In the genomic region with DNA sequence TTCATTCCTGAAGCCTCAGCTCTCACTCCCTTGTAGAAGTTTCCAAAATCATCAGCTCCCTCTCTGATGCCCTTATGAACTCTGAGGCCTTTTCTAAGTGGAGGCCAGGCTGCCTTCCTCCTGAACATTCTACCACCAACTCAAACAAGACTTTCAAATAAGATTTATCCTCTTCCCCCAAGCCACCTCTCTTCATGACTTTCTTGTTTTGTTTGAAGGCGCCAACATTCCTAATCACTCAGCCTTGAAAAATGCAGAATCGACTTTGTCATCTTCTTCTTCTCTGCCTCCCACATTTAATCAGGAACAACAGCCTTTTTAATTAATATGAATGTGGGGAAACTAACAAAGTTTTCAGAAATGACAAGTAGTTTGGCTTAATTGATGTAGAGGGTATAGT, we compare ENCODE assay signal across 24 cellular contexts.
DNase-seq lines count a peak whose midpoint lies in the region; ATAC-seq and TF ChIP-seq lines count a peak whose summit lies in the region.
"Had no signal": no experiment of that assay in that cellular context is flagged by ENCODE, and none has a peak within 500 bp of the region (broad histone marks: within the 10 kb centered on the region; RNA-seq: fewer than 3 reads in every experiment).

No MANE protein-coding gene starts in this region.

- H3K9me3 Mint-ChIP-seq in HFFc6: no peaks in the 10 kb centered on the region

- no peak for TF ChIP-seq CTCF in AG04449 (IDR thresholded peaks at IDR 0.05; ENCODE audit: insufficient read depth, low read length, missing control alignments)
- no peak for TF ChIP-seq CTCF in HFFc6 (IDR thresholded peaks at IDR 0.05)
- TF ChIP-seq CTCF in cardiac fibroblast (IDR thresholded peaks at IDR 0.05; ENCODE audit: low read depth, low read length): no peak

- ATAC-seq in activated CD4-positive, CD25-positive, alpha-beta regulatory T cell treated with anti-CD3 and anti-CD28 coated beads, Interleukin-2, amount 50 U/mL, for 24 hours: no peak
- ATAC-seq: A549; HCT116; right lobe of liver; stimulated activated naive CD8-positive, alpha-beta T cell treated with anti-CD3 and anti-CD28 coated beads, Interleukin-15, amount 100 ng/mL, for 72 hours; T-helper 17 cell had no signal

- POLR2A ChIA-PET in AG04449 (lab: Yijun Ruan, JAX): interaction anchor here (1.0 to 1.2 kb wide), 2 partner anchors 29 to 85 kb away, joined by 3 to 4 read pairs; no protein-coding TSS in a partner anchor

- H3K4me3 Mint-ChIP-seq in HFFc6: peak overlapping the region; percentile 50
- H3K4me3 Mint-ChIP-seq: activated B cell treated with CpG ODN at 0.5 μM for 24 hours; CD4-positive, alpha-beta memory T cell; stimulated activated naive CD8-positive, alpha-beta T cell treated with anti-CD3 and anti-CD28 coated beads, Interleukin-15, amount 100 ng/mL, for 72 hours; T-helper 17 cell had no signal

- H3K27ac Mint-ChIP-seq in HFFc6: peak overlapping the region; percentile 89
- H3K27ac Mint-ChIP-seq: activated B cell treated with CpG ODN at 0.5 μM for 24 hours; CD4-positive, alpha-beta memory T cell; stimulated activated naive CD8-positive, alpha-beta T cell treated with anti-CD3 and anti-CD28 coated beads, Interleukin-15, amount 100 ng/mL, for 72 hours; T-helper 17 cell had no signal

- peaks cover 69% of the 10 kb centered on the region for H3K4me1 Mint-ChIP-seq in HFFc6 (ENCODE audit: low read depth)
- H3K4me1 Mint-ChIP-seq: activated B cell treated with CpG ODN at 0.5 μM for 24 hours; stimulated activated naive CD8-positive, alpha-beta T cell treated with anti-CD3 and anti-CD28 coated beads, Interleukin-15, amount 100 ng/mL, for 72 hours had no signal

- DNase-seq in AG04449 (ENCODE audit: low read depth, low spot score): peak; percentile 49
- DNase-seq in HFFc6: peak; percentile 62
- peak; percentile 38 to 71 for DNase-seq in cardiac fibroblast (ENCODE audit: low read depth in 2 of 2)
- DNase-seq in kidney glomerular epithelial cell (lab: John Stamatoyannopoulos, UW): peak; percentile 52
- no peak for DNase-seq in activated CD4-positive, alpha-beta T cell treated with anti-CD3 and anti-CD28 coated beads for 4 hours
- no peak for DNase-seq in activated CD4-positive, alpha-beta T cell treated with anti-CD3 and anti-CD28 coated beads, Interleukin-2, amount 50 U/mL, for 4 hours
- DNase-seq in RPMI8226: no peak
- DNase-seq: activated B cell treated with CpG ODN at 0.5 μM for 24 hours; CD4-positive, alpha-beta memory T cell; kidney; MG63; midbrain; NCI-H1930; right lobe of liver; Right ventricle myocardium superior; stimulated activated CD4-positive, alpha-beta T cell treated with anti-CD3 and anti-CD28 coated beads, Interleukin-1b, Interleukin-23, amount 100 ng/mL, for 48 hours; stimulated activated naive CD8-positive, alpha-beta T cell treated with anti-CD3 and anti-CD28 coated beads, Interleukin-15, amount 100 ng/mL, for 72 hours; T-helper 17 cell; upper lobe of left lung had no signal

- CTCF ChIA-PET in AG04449 (lab: Yijun Ruan, JAX): interaction anchor here (1.2 to 1.9 kb wide), 2 partner anchors 12 to 336 kb away, joined by 3 to 11 read pairs; no protein-coding TSS in a partner anchor

- H3K36me3 Mint-ChIP-seq in HFFc6 (ENCODE audit: low read depth): no peaks in the 10 kb centered on the region
- H3K36me3 Mint-ChIP-seq: CD4-positive, alpha-beta memory T cell had no signal

- no peak overlapping the region for H3K4me3 ChIP-seq in AG04449 (ENCODE audit: low read depth, low read length)
- H3K4me3 ChIP-seq in cardiac fibroblast (replicated peaks in 1 of 2; ENCODE audit: low read depth in 2 of 2, low read length in 2 of 2): no peak overlapping the region
- H3K4me3 ChIP-seq: A549, coronary artery, hepatocyte, MG63, right lobe of liver, upper lobe of left lung had no signal

- no peaks in the 10 kb centered on the region; the same call in 1 of the 2 replicates for H3K27me3 Mint-ChIP-seq in HFFc6 (ENCODE audit: insufficient read depth)
- H3K27me3 Mint-ChIP-seq: activated B cell treated with CpG ODN at 0.5 μM for 24 hours had no signal

Comparison
In these comparisons a context has a peak if more than half of its experiments do, and no peak if none do; other contexts are left out.
1. DNase-seq: peak in AG04449 (single experiment), HFFc6 (single experiment), cardiac fibroblast (2 of 2) and kidney glomerular epithelial cell (single experiment); none in activated CD4-positive, alpha-beta T cell treated with anti-CD3 and anti-CD28 coated beads for 4 hours (0 of 2), activated CD4-positive, alpha-beta T cell treated with anti-CD3 and anti-CD28 coated beads, Interleukin-2, amount 50 U/mL, for 4 hours (0 of 2) and RPMI8226 (single experiment).